Comparison of ENCODE assay signal across 9 cellular contexts in the genomic region with DNA sequence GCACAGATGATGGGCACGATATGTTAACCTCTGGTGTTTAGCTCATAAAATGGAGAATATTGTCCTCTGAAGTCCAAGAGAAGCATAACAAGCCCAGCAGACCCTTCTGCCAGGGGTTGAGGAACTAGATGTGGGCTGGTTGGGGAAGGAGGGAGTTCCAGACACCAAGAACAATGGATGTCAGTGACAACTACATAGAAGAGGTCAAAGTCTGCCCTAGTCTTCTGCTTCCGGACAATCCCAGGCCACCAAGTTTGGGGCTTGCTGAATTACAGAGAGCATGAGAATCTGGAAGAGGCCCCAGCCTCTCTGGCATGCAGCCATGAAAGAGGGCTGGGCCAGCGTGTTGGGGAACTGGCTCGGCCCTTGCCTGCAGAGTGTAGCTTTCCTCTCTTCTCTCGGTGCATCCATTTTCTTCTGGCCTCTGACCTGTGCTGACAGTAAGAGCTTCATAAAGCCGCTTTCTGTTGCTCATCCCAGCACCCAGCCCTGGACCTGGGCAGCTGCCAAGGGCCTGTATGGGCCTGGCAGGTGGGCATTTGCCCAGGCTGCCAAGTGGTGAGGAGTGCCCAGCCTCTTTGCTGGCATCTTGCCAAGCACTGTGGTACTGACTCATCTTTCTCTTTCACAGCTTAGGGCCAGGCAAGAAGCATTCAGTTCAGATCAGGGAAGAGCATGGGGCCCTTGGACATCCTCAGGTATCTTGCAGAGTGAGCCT. TPM values are rescaled to one million over a fixed set of nuclear protein-coding genes. Genes with fewer than 3 reads are reported as not detected.
A peak's percentile ranks its signal among the peaks of the same experiment; 100 is the strongest.
DNase-seq lines count a peak whose midpoint lies in the region; ATAC-seq and TF ChIP-seq lines count a peak whose summit lies in the region.
"Had no signal": no experiment of that assay in that cellular context is flagged by ENCODE, and none has a peak within 500 bp of the region (broad histone marks: within the 10 kb centered on the region; RNA-seq: fewer than 3 reads in every experiment).

No MANE protein-coding gene starts in this region.

- peaks cover 2% of the 10 kb centered on the region; the same call in 1 of the 2 replicates for H3K27me3 Mint-ChIP-seq in HFFc6 (ENCODE audit: insufficient read depth)

- H3K27ac Mint-ChIP-seq in HFFc6 = no peak overlapping the region

- WGBS in esophagus, 2 donors = 30 to 42% methylated on average over 6 of the region's 6 CpGs

- H3K27ac ChIP-seq in esophagus (ENCODE audit: low read depth in 2 of 2, low read length in 1 of 2) = peak overlapping the region; percentile 10 to 73

- no peak overlapping the region for H3K4me3 ChIP-seq in esophagus (ENCODE audit: low read depth in 1 of 2, low read length in 2 of 2)

- peaks cover 33% of the 10 kb centered on the region for H3K36me3 Mint-ChIP-seq in HFFc6 (ENCODE audit: low read depth)

- peaks cover 61% of the 10 kb centered on the region for H3K4me1 Mint-ChIP-seq in HFFc6 (ENCODE audit: low read depth)

- TF ChIP-seq CTCF in HFFc6 (IDR thresholded peaks at IDR 0.05) = no peak

- H3K9me3 Mint-ChIP-seq in HFFc6 = peaks cover 42% of the 10 kb centered on the region

- H3K36me3 ChIP-seq in esophagus (ENCODE audit: control insufficient read depth in 2 of 2, insufficient read depth in 2 of 2, low read length in 1 of 2) = no peaks in the 10 kb centered on the region

- DNase-seq in 8988T (peak; percentile 41), HFFc6 (peak; percentile 48), posterior cingulate gyrus (peak in 6 of 10 donors; percentile 17 to 89 (median 36)), cortex of kidney (lab: John Stamatoyannopoulos, UW) (no peak), mesenteric fat pad (ENCODE audit: low spot score) (no peak)

- peaks cover 7 to 9% of the 10 kb centered on the region in 2 donors for H3K4me1 ChIP-seq in esophagus (ENCODE audit: control insufficient read depth in 2 of 2, insufficient read depth in 2 of 2, low read length in 1 of 2)

- H3K9me3 ChIP-seq in esophagus (ENCODE audit: control insufficient read depth in 2 of 2, insufficient read depth in 1 of 2, low read depth in 1 of 2, low read length in 1 of 2) = no peaks in the 10 kb centered on the region

- no peak overlapping the region for H3K4me3 Mint-ChIP-seq in HFFc6
- H3K4me3 Mint-ChIP-seq: neural crest cell had no signal

- no peaks in the 10 kb centered on the region for H3K27me3 ChIP-seq in esophagus (ENCODE audit: control insufficient read depth in 1 of 2, insufficient read depth in 2 of 2, low read length in 2 of 2)

- ATAC-seq in GM21367 (IDR thresholded peaks at IDR 0.05; ENCODE audit: unreplicated experiment) = no peak

- intact Hi-C loops in posterior cingulate gyrus (cut with DNase I) = no loop called here

TF ChIP-seq in PFSK-1, 5 proteins besides CTCF, POLR2A, EP300 and RAD21:
- peak; percentile 38; the same call in 1 of the 2 replicates for TF ChIP-seq POLR2AphosphoS5 (IDR thresholded peaks at IDR 0.05; ENCODE audit: low read depth, low read length)
- TF ChIP-seq, protein P1, sequence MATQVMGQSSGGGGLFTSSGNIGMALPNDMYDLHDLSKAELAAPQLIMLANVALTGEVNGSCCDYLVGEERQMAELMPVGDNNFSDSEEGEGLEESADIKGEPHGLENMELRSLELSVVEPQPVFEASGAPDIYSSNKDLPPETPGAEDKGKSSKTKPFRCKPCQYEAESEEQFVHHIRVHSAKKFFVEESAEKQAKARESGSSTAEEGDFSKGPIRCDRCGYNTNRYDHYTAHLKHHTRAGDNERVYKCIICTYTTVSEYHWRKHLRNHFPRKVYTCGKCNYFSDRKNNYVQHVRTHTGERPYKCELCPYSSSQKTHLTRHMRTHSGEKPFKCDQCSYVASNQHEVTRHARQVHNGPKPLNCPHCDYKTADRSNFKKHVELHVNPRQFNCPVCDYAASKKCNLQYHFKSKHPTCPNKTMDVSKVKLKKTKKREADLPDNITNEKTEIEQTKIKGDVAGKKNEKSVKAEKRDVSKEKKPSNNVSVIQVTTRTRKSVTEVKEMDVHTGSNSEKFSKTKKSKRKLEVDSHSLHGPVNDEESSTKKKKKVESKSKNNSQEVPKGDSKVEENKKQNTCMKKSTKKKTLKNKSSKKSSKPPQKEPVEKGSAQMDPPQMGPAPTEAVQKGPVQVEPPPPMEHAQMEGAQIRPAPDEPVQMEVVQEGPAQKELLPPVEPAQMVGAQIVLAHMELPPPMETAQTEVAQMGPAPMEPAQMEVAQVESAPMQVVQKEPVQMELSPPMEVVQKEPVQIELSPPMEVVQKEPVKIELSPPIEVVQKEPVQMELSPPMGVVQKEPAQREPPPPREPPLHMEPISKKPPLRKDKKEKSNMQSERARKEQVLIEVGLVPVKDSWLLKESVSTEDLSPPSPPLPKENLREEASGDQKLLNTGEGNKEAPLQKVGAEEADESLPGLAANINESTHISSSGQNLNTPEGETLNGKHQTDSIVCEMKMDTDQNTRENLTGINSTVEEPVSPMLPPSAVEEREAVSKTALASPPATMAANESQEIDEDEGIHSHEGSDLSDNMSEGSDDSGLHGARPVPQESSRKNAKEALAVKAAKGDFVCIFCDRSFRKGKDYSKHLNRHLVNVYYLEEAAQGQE (IDR thresholded peaks at IDR 0.05; ENCODE audit: insufficient read depth in 1 of 2, low read depth in 2 of 2, low read length in 2 of 2) = no peak
- no peak for TF ChIP-seq SIN3A (IDR thresholded peaks at IDR 0.05; ENCODE audit: borderline replicate concordance, insufficient read depth, low read length)
- no peak for TF ChIP-seq TAF1 (IDR thresholded peaks at IDR 0.05; ENCODE audit: borderline replicate concordance, insufficient read depth, low read length)

RNA-seq across cellular contexts. Expression of gene LAPTM4A, which starts 14.6 kb away (rescaled TPM):
- 100 to 1,000 TPM; 218 to 254 (median 240) TPM for total RNA-seq in HFFc6 (2021; fragmentation: NEBNext Ultra II Directional; extraction: Animal tissue kit (Norgen Biotek cat#: 25700))
- 239 TPM for polyA plus RNA-seq in PFSK-1 (2012; ENCODE audit: insufficient read length, low read depth)
- polyA plus RNA-seq in esophagus = 100 to 1,000 TPM in 1 of 2 donors, 10 to 100 TPM in 1; 57.7 to 148 TPM
- 221 TPM for total RNA-seq in mesenteric fat pad

RNA-seq across cellular contexts. Expression of gene MATN3, which starts 53.6 kb away (rescaled TPM):
- 1 to 10 TPM in 5 of 6 experiments, under 1 TPM in 1; 0.69 to 1.5 (median 1.2) TPM for total RNA-seq in HFFc6 (2021; fragmentation: NEBNext Ultra II Directional; extraction: Animal tissue kit (Norgen Biotek cat#: 25700))
- polyA plus RNA-seq in PFSK-1 (2012; ENCODE audit: insufficient read length, low read depth) = 14.1 TPM
- polyA plus RNA-seq in esophagus = under 1 TPM; 0.14 to 0.42 TPM
- 1.2 TPM for total RNA-seq in mesenteric fat pad

Comparison
In these comparisons a context has a peak if more than half of its experiments do, and no peak if none do; other contexts are left out.
1. DNase-seq: peak in 8988T (single experiment), HFFc6 (single experiment) and posterior cingulate gyrus (6 of 10); none in cortex of kidney (single experiment) and mesenteric fat pad (single experiment).